ENCODE assay signal across 7 cellular contexts in the genomic region with DNA sequence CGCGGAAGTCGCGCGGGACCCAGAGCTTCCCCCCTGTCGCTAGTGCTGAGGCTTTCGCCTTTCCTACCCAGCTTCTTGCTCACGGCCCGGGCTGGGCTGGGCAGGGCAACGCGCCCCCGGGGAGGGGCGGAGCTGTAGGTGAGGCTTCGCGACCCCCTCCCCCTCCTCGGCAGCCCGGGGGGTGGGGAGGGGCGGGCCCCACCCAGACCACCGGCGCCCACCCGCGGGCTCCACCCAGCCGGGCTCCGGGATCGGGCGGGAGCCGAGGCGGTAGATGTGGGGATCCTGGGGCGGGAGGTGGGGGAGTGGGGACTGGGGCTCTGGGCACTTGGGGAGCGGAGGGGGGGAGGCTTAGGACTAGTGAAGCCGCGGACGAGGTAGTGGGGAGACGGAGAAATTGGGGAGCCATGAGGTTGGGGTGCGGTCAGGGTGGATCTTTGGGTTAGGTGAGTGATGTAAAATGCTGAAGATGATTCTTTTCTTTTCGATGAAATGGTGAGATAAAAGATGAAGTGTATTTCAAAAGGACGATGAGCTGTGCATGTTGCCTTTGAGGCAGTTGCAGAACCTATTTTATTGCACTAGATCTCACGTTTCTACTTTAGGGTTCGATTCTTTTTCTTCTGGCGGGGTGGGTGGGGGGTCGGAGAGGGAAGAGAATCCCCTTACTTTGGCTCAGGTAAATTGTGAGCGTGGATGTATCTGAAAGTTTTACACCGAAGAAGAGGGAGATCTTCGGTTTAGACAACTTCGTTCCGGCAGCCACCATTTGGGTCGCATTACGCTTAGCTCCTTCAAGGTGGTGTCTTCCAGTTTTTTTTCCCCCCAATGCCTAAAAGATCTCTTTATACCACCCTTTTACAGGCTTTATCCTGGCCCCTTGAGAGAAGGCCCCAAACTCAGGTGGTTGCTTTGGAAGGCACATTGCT. TPM values are rescaled to one million over a fixed set of nuclear protein-coding genes. Genes with fewer than 3 reads are reported as not detected.
A peak's percentile ranks its signal among the peaks of the same experiment; 100 is the strongest.
DNase-seq lines count a peak whose midpoint lies in the region; ATAC-seq, FAIRE-seq and TF ChIP-seq lines count a peak whose summit lies in the region.

No MANE protein-coding gene starts in this region.

- no peak for TF ChIP-seq RAD21 in K562 (CRISPR knock-in tag; conservative IDR thresholded peaks at IDR 0.05 in 1 of 2, IDR thresholded peaks at IDR 0.05 in 1 of 2)

- peak overlapping the region; percentile 59 to 95 for H3K9ac ChIP-seq in K562 (ENCODE audit: insufficient read depth in 1 of 2, low read depth in 2 of 2, low read length in 2 of 2)

- TF ChIP-seq POLR2A in K562 (conservative IDR thresholded peaks at IDR 0.05): no peak

- in situ Hi-C loops in K562 (cut with MboI): no loop called here

- no peaks in the 10 kb centered on the region for H4K20me1 ChIP-seq in K562 (replicated peaks; ENCODE audit: control insufficient read depth, insufficient read depth, low read length)

- peaks cover 43% of the 10 kb centered on the region for H3K79me2 ChIP-seq in K562 (ENCODE audit: control insufficient read depth, insufficient read depth, low read length)

- H3K9me1 ChIP-seq in K562 (ENCODE audit: control insufficient read depth, insufficient read depth, low read length): no peaks in the 10 kb centered on the region

- peak overlapping the region; percentile 93 for H3K4me2 ChIP-seq in K562 (ENCODE audit: insufficient read depth, low read length)

- TSS peak; percentile 78 for BruUV-seq in K562 (replicated peaks; lab: Mats Ljungman, UMichigan)

- CTCF ChIA-PET in HEK293T (lab: Yijun Ruan, JAX): interaction anchor here (0.6 to 1.3 kb wide), 4 partner anchors 42 to 1543 kb away, joined by 3 to 4 read pairs (median 3); partner anchors contain the start of gene RAD52
- CTCF ChIA-PET in K562 (lab: Yijun Ruan, JAX; ENCODE audit: low intra/inter-chr PET ratio): no interaction called here

- no peak for TF ChIP-seq CTCF in K562 (IDR thresholded peaks at IDR 0.05 in 2 of 3, conservative IDR thresholded peaks at IDR 0.05 in 1 of 3; ENCODE audit: insufficient read depth in 2 of 3, low read depth in 1 of 3, low read length in 3 of 3)

- peak overlapping the region; percentile 66 for H2AFZ ChIP-seq in K562 (ENCODE audit: low read depth, low read length)

- H3K27ac ChIP-seq in K562 (ENCODE audit: extremely low read depth, low read depth, low read length) (peak overlapping the region; percentile 68; the same call in 2 of the 3 replicates), skin epidermis (peak overlapping the region; percentile 87 to 100 (median 97))

- no peaks in the 10 kb centered on the region for H3K27me3 ChIP-seq in K562 (ENCODE audit: control insufficient read depth in 2 of 2, insufficient read depth in 2 of 2, low read length in 2 of 2)

- H3K4me1 ChIP-seq in K562 (replicated peaks in 1 of 2; ENCODE audit: control insufficient read depth in 2 of 2, insufficient read depth in 2 of 2, low read length in 2 of 2): peaks cover 7 to 20% of the 10 kb centered on the region in 2 experiments; a peak in 4 of 5 replicates

- 2% methylated on average over 9 of the region's 48 CpGs for WGBS in K562 (ENCODE audit: insufficient coverage, low coverage, missing lambda C conversion rate)

- no peak for FAIRE-seq in K562 (lab: Jason Lieb, UNC)

- peak; percentile 76 for DNase-seq in GM03348 (ENCODE audit: low spot score)
- DNase-seq in HEK293T (ENCODE audit: extremely low spot score): peak; percentile 66
- peak; percentile 33 for DNase-seq in NCI-H510A treated with DMSO at 0.1 percent for 48 hours (lab: John Stamatoyannopoulos, UW)
- DNase-seq in K562 (ENCODE audit: extremely low read depth in 1 of 4, low spot score in 3 of 4): peak in 3 of 4 experiments; percentile 63 to 80 (median 78)
- DNase-seq in iPS-NIHi11 (ENCODE audit: low spot score): peak; percentile 84
- no peak for DNase-seq in NCI-H2196 (lab: John Stamatoyannopoulos, UW; ENCODE audit: unreplicated experiment)

- ATAC-seq in K562: peak; percentile 55

- TF ChIP-seq EP300 in K562 (IDR thresholded peaks at IDR 0.05; ENCODE audit: low read length): no peak

- no peaks in the 10 kb centered on the region for H3K9me3 ChIP-seq in K562 (replicated peaks; ENCODE audit: control insufficient read depth, insufficient read depth, low read depth, low read length)

- peak overlapping the region; percentile 74 for H3K4me3 ChIP-seq in K562
- H3K4me3 ChIP-seq in skin epidermis: peak overlapping the region; percentile 70 to 99 (median 93)

- H3K36me3 ChIP-seq in K562 (ENCODE audit: control insufficient read depth, insufficient read depth, low read length): peaks cover 5% of the 10 kb centered on the region; the same call in 2 of the 3 replicates

- intact Hi-C loops in K562 (cut with micrococcal nuclease): no loop called here

- POLR2A ChIA-PET in HEK293T (lab: Yijun Ruan, JAX): interaction anchor here (0.8 to 2.5 kb wide), 9 partner anchors 10 to 394 kb away, joined by 3 to 15 read pairs (median 4); partner anchors contain the start of gene RAD52
- POLR2A ChIA-PET in K562 (lab: Yijun Ruan, JAX): interaction anchor here (0.6 to 1.3 kb wide), 8 partner anchors 10 to 112 kb away, joined by 3 to 4 read pairs (median 4); partner anchors contain the start of gene RAD52

TF ChIP-seq in HEK293T, 16 proteins besides CTCF, POLR2A, EP300 and RAD21:
- no peak for TF ChIP-seq ZNF384 (IDR thresholded peaks at IDR 0.05)
- TF ChIP-seq TARDBP (IDR thresholded peaks at IDR 0.05): no peak
- no peak for TF ChIP-seq ELF4 (IDR thresholded peaks at IDR 0.05)

TF ChIP-seq in K562, 482 proteins besides CTCF, POLR2A, EP300 and RAD21:
- 0 out of 2 replicates have a peak, but pooled peaks have one; percentile 37 for TF ChIP-seq CTBP1 (IDR thresholded peaks at IDR 0.05; ENCODE audit: borderline replicate concordance)
- TF ChIP-seq ZEB2 (IDR thresholded peaks at IDR 0.05): 0 out of 2 replicates have a peak, but pooled peaks have one; percentile 33
- TF ChIP-seq TRIM28 (IDR thresholded peaks at IDR 0.05): no peak
- TF ChIP-seq VEZF1 (CRISPR knock-in tag; IDR thresholded peaks at IDR 0.05): peak; percentile 55
- TF ChIP-seq PCBP1 (IDR thresholded peaks at IDR 0.05; ENCODE audit: low read depth, low read length, poor library complexity, severe bottlenecking): peak; percentile 1
- TF ChIP-seq ZBTB7A (IDR thresholded peaks at IDR 0.05; ENCODE audit: borderline replicate concordance, control insufficient read depth, low read depth, low read length): peak; percentile 80

RNA-seq across cellular contexts. Expression of gene ERC1, which starts 0.6 kb away (rescaled TPM):
- total RNA-seq in K562 (2011; cell fraction: chromatin; rRNA removed; ENCODE audit: low replicate concordance): 35.9 and 86.9 TPM in 2 replicates
- 9.8 and 11.2 TPM in 2 replicates for total RNA-seq in K562 (2011; cell fraction: nucleolus; rRNA removed)
- 26.0 and 26.7 TPM in 2 replicates for total RNA-seq in K562 (2011; cell fraction: nucleoplasm; rRNA removed)
- total RNA-seq in K562 (2014; rRNA removed) (3.3 and 4.8 TPM in 2 replicates), K562 (2014; rRNA removed; fragmentation: Illumina TruSeq; extraction: Trizol) (6.3 and 8.3 TPM in 2 replicates), K562 (2015; rRNA removed; fragmentation: Illumina TruSeq; extraction: Trizol) (5.8 and 7.1 TPM in 2 replicates), K562 (2021) (10.9 and 11.8 TPM in 2 replicates)
- polyA plus RNA-seq in K562 (2011; rRNA removed) (2.6 and 2.7 TPM in 2 replicates), K562 (2014; fragmentation: Illumina TruSeq; extraction: Trizol) (5.4 and 6.1 TPM in 2 replicates), K562 (2014; fragmentation: Nextera tagmentation; extraction: Ambion mirVana) (1 to 10 TPM in 1 of 2 experiments, under 1 TPM in 1; 0.74 to 1.4 TPM), K562 (2014; rRNA removed) (2.5 and 3.2 TPM in 2 replicates)
- polyA plus RNA-seq in K562 (2011; cell fraction: cytosol; rRNA removed): 2.0 and 2.8 TPM in 2 replicates
- 8.0 and 9.7 TPM in 2 replicates for polyA plus RNA-seq in K562 (2011; cell fraction: nucleus; rRNA removed)
- polyA plus RNA-seq in K562 (2012): 3.7 and 4.3 TPM in 2 replicates
- 20.2 and 24.2 TPM in 2 replicates for polyA minus RNA-seq in K562 (2011; rRNA and poly(A)+ RNA removed)
- polyA minus RNA-seq in K562 (2011; cell fraction: cytosol; rRNA and poly(A)+ RNA removed): 8.2 and 9.1 TPM in 2 replicates
- polyA minus RNA-seq in K562 (2011; cell fraction: nucleus; rRNA and poly(A)+ RNA removed): 11.0 and 16.6 TPM in 2 replicates

RNA-seq across cellular contexts. Expression of gene RAD52, which starts 42.1 kb away (rescaled TPM):
- total RNA-seq in K562 (2011; cell fraction: chromatin; rRNA removed; ENCODE audit: low replicate concordance): 48.0 and 54.7 TPM in 2 replicates
- total RNA-seq in K562 (2011; cell fraction: nucleolus; rRNA removed): 28.0 and 33.7 TPM in 2 replicates
- total RNA-seq in K562 (2011; cell fraction: nucleoplasm; rRNA removed): 24.4 and 32.5 TPM in 2 replicates
- total RNA-seq in K562 (2014; rRNA removed) (8.6 and 8.7 TPM in 2 replicates), K562 (2014; rRNA removed; fragmentation: Illumina TruSeq; extraction: Trizol) (9.3 and 9.9 TPM in 2 replicates), K562 (2015; rRNA removed; fragmentation: Illumina TruSeq; extraction: Trizol) (11.8 TPM in 2 replicates), K562 (2021) (7.6 and 9.8 TPM in 2 replicates)
- polyA plus RNA-seq in K562 (2011; rRNA removed) (12.3 and 13.5 TPM in 2 replicates), K562 (2014; fragmentation: Illumina TruSeq; extraction: Trizol) (7.2 and 10.1 TPM in 2 replicates), K562 (2014; fragmentation: Nextera tagmentation; extraction: Ambion mirVana) (1 to 10 TPM; 1.3 to 1.6 TPM), K562 (2014; rRNA removed) (11.0 and 15.9 TPM in 2 replicates)
- 6.3 TPM in 2 replicates for polyA plus RNA-seq in K562 (2011; cell fraction: cytosol; rRNA removed)
- polyA plus RNA-seq in K562 (2011; cell fraction: nucleus; rRNA removed): 62.4 and 63.4 TPM in 2 replicates
- polyA plus RNA-seq in K562 (2012): 5.8 and 6.2 TPM in 2 replicates
- polyA minus RNA-seq in K562 (2011; rRNA and poly(A)+ RNA removed): 28.1 and 37.1 TPM in 2 replicates
- 7.4 and 10.3 TPM in 2 replicates for polyA minus RNA-seq in K562 (2011; cell fraction: cytosol; rRNA and poly(A)+ RNA removed)
- 12.7 and 31.8 TPM in 2 replicates for polyA minus RNA-seq in K562 (2011; cell fraction: nucleus; rRNA and poly(A)+ RNA removed)
